ENCODE assay signal across 19 cellular contexts in the genomic region with DNA sequence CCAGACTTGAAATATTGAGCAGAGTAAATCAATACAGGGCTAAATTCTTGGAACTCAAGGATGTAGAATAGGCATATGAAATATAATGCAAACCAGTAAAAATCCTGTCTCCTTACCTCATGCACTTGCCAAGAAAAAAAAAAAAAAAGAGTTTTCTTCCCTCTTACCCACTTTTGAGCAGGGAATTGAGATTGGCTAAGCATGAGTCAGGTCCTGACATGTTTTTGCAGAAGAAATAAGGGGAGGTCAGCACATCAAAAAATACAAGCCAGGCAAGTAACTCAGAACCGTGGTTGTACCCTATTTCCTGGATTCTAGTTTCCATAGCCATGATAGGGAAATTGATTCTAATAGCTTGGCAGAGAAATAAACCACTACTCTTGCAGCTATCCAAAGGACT.
DNase-seq lines count a peak whose midpoint lies in the region; ATAC-seq and TF ChIP-seq lines count a peak whose summit lies in the region.
"Had no signal": no experiment of that assay in that cellular context is flagged by ENCODE, and none has a peak within 500 bp of the region (broad histone marks: within the 10 kb centered on the region; RNA-seq: fewer than 3 reads in every experiment).

No MANE protein-coding gene starts in this region.

- no peak overlapping the region for H3K27ac ChIP-seq in OCI-LY3 (ENCODE audit: low read length)
- H3K27ac ChIP-seq in PC-9 = no peak overlapping the region

- H3F3A ChIP-seq in PC-9 (ENCODE audit: insufficient read depth, low read depth) = no peaks in the 10 kb centered on the region

- H3K4me3 ChIP-seq in OCI-LY3 (ENCODE audit: low read length) (no peak overlapping the region), cardiac fibroblast (replicated peaks in 1 of 2; ENCODE audit: low read depth in 2 of 2, low read length in 2 of 2) (no peak overlapping the region), fibroblast of pulmonary artery (replicated peaks; ENCODE audit: low read depth, low read length) (no peak overlapping the region), PC-9 (no peak overlapping the region)
- H3K4me3 ChIP-seq: HAP-1 had no signal

- no peaks in the 10 kb centered on the region for H3K36me3 ChIP-seq in OCI-LY3 (replicated peaks; ENCODE audit: low read depth, low read length)
- H3K36me3 ChIP-seq in PC-9 (ENCODE audit: low read depth) = no peaks in the 10 kb centered on the region
- H3K36me3 ChIP-seq: HAP-1 had no signal

- H3K9ac ChIP-seq in OCI-LY3 (ENCODE audit: low read length) = no peak overlapping the region

- H3K27me3 ChIP-seq in OCI-LY3 (ENCODE audit: low read depth, low read length) = no peaks in the 10 kb centered on the region
- no peaks in the 10 kb centered on the region for H3K27me3 ChIP-seq in PC-9 (ENCODE audit: insufficient read depth, low read depth)

- POLR2A ChIA-PET in PC-9 (lab: Charles Lee; ENCODE audit: unreplicated experiment) = no interaction called here

- H4K20me1 ChIP-seq in OCI-LY3 (ENCODE audit: insufficient read depth, low read length) (no peaks in the 10 kb centered on the region), PC-9 (ENCODE audit: insufficient read depth) (no peaks in the 10 kb centered on the region)

- peaks cover 11% of the 10 kb centered on the region for H3K4me1 ChIP-seq in OCI-LY3 (ENCODE audit: low read length)
- H3K4me1 ChIP-seq in PC-9 (replicated peaks; ENCODE audit: insufficient read depth) = no peaks in the 10 kb centered on the region
- H3K4me1 ChIP-seq: Caco-2 had no signal

- H2AFZ ChIP-seq in OCI-LY3 (ENCODE audit: low read depth, low read length) (peak overlapping the region; percentile 68), PC-9 (no peak overlapping the region)

- BruUV-seq in PC-9 (replicated peaks; lab: Mats Ljungman, UMichigan) = no TSS peak

- peak overlapping the region; percentile 31; the same call in 1 of the 2 replicates for H3K4me2 ChIP-seq in OCI-LY3 (ENCODE audit: low read length)
- H3K4me2 ChIP-seq in PC-9 = no peak overlapping the region

- TF ChIP-seq CTCF in OCI-LY3 (IDR thresholded peaks at IDR 0.05; ENCODE audit: low read depth, low read length) (no peak), cardiac fibroblast (IDR thresholded peaks at IDR 0.05; ENCODE audit: low read depth, low read length) (no peak), fibroblast of pulmonary artery (IDR thresholded peaks at IDR 0.05; ENCODE audit: low read length, missing control alignments) (no peak), PC-9 (conservative IDR thresholded peaks at IDR 0.05) (no peak)

- intact Hi-C loops in PC-9 (cut with micrococcal nuclease; ENCODE audit: unreplicated experiment) = no loop called here

- H3K9me3 ChIP-seq in OCI-LY3 (ENCODE audit: insufficient read depth, low read length) (no peaks in the 10 kb centered on the region), PC-9 (ENCODE audit: insufficient read depth, low read depth) (no peaks in the 10 kb centered on the region; the same call in 1 of the 2 replicates)
- H3K9me3 ChIP-seq: Caco-2, HAP-1 had no signal

- no peaks in the 10 kb centered on the region for H3K9me2 ChIP-seq in PC-9 (ENCODE audit: insufficient read depth)

- H3K79me2 ChIP-seq in OCI-LY3 (ENCODE audit: low read length) = no peaks in the 10 kb centered on the region
- H3K79me2 ChIP-seq in PC-9 (ENCODE audit: low read depth) = no peaks in the 10 kb centered on the region

- no peak for ATAC-seq in HG03342 (IDR thresholded peaks at IDR 0.05; ENCODE audit: unreplicated experiment)
- ATAC-seq: HepG2, Panc1, Right ventricle myocardium inferior had no signal

- CTCF ChIA-PET in PC-9 (lab: Charles Lee) = no interaction called here

- DNase-seq in cardiac fibroblast (ENCODE audit: low read depth in 2 of 2) = peak; percentile 16 to 56
- peak; percentile 51 for DNase-seq in fibroblast of pulmonary artery (ENCODE audit: low read depth)
- DNase-seq in PC-9 = no peak
- DNase-seq in islet precursor cell = no peak
- DNase-seq in NOMO-1 treated with DMSO at 0.1 percent for 48 hours (lab: John Stamatoyannopoulos, UW; ENCODE audit: unreplicated experiment) = no peak
- DNase-seq: Caco-2; CD4-positive, CD25-positive, alpha-beta regulatory T cell; DMS153; KG1; NCI-H1436; NCI-H2029; NCI-H2171; NCI-H446 had no signal

Comparison
In these comparisons a context has a peak if more than half of its experiments do, and no peak if none do; other contexts are left out.
1. DNase-seq: peak in cardiac fibroblast (2 of 2) and fibroblast of pulmonary artery (single experiment); none in PC-9 (0 of 2), islet precursor cell (single experiment) and NOMO-1 treated with DMSO at 0.1 percent for 48 hours (single experiment).